ENCODE assay signal across 8 cellular contexts in genomic region chr13:80979035-80979641, GRCh38.
DNase-seq lines count a peak whose midpoint lies in the region; ATAC-seq, FAIRE-seq and TF ChIP-seq lines count a peak whose summit lies in the region.

No MANE protein-coding gene starts in this region.

- no peak overlapping the region for H3K27ac Mint-ChIP-seq in activated CD4-positive, alpha-beta T cell treated with anti-CD3 and anti-CD28 coated beads, Interleukin-2, amount 10 ng/mL, durations not matched to agents 7 days and 5 days

- no peaks in the 10 kb centered on the region for H3F3A ChIP-seq in OCI-LY1 (ENCODE audit: insufficient read depth, low read length)

- H3K4me1 ChIP-seq in OCI-LY1 (ENCODE audit: insufficient read depth, low read length, severe bottlenecking) (no peaks in the 10 kb centered on the region), transverse colon (no peaks in the 10 kb centered on the region)

- CTCF ChIA-PET in activated CD4-positive, alpha-beta T cell treated with anti-CD3 and anti-CD28 coated beads, Interleukin-2, amount 10 ng/mL, durations not matched to agents 7 days and 5 days (lab: Charles Lee), result no interaction called here

- TF ChIP-seq CTCF in OCI-LY1 (IDR thresholded peaks at IDR 0.05; ENCODE audit: low read length) (peak; percentile 98), bronchial epithelial cell (IDR thresholded peaks at IDR 0.05; ENCODE audit: insufficient read depth, low read length, severe bottlenecking) (peak; percentile 78), transverse colon (IDR thresholded peaks at IDR 0.05) (peak; percentile 57 to 76 (median 62))

- no peak overlapping the region for H2AFZ ChIP-seq in OCI-LY1 (ENCODE audit: low read length)

- H3K4me3 ChIP-seq in OCI-LY1 (ENCODE audit: low read depth, low read length, poor library complexity, severe bottlenecking) (no peak overlapping the region), bronchial epithelial cell (ENCODE audit: low read depth, low read length) (no peak overlapping the region), transverse colon (no peak overlapping the region)

- WGBS in transverse colon (ENCODE audit: low coverage in 1 of 2), 2 donors, result 46 to 48% methylated on average over 9 of the region's 9 CpGs

- in situ Hi-C loops in transverse colon (cut with MboI; ENCODE audit: low pct_ligation_motif_present in 1 of 4, low pct_unique_long_range_greater_than_20kb in 1 of 4, low sequenced_read_pairs in 3 of 4), result no loop called here

- no peak overlapping the region for H3K4me3 Mint-ChIP-seq in activated CD4-positive, alpha-beta T cell treated with anti-CD3 and anti-CD28 coated beads, Interleukin-2, amount 10 ng/mL, durations not matched to agents 7 days and 5 days

- H3K27me3 ChIP-seq in OCI-LY1 (ENCODE audit: insufficient read depth, low read length) (no peaks in the 10 kb centered on the region), bronchial epithelial cell (ENCODE audit: control insufficient read depth, insufficient read depth, low read length) (no peaks in the 10 kb centered on the region), transverse colon (no peaks in the 10 kb centered on the region)

- H3K36me3 ChIP-seq in OCI-LY1 (ENCODE audit: insufficient read depth, low read length), result no peaks in the 10 kb centered on the region
- no peaks in the 10 kb centered on the region for H3K36me3 ChIP-seq in bronchial epithelial cell (ENCODE audit: control insufficient read depth, insufficient read depth, low read length)
- no peaks in the 10 kb centered on the region for H3K36me3 ChIP-seq in transverse colon

- POLR2A ChIA-PET in activated CD4-positive, alpha-beta T cell treated with anti-CD3 and anti-CD28 coated beads, Interleukin-2, amount 10 ng/mL, durations not matched to agents 7 days and 5 days (lab: Charles Lee), result no interaction called here

- H3K9me3 Mint-ChIP-seq in activated CD4-positive, alpha-beta T cell treated with anti-CD3 and anti-CD28 coated beads, Interleukin-2, amount 10 ng/mL, durations not matched to agents 7 days and 5 days, result no peaks in the 10 kb centered on the region

- no peak overlapping the region for H3K4me2 ChIP-seq in OCI-LY1 (ENCODE audit: low read length)

- no peak for TF ChIP-seq EP300 in transverse colon (IDR thresholded peaks at IDR 0.05; ENCODE audit: low read depth)

- no peaks in the 10 kb centered on the region for H3K27me3 Mint-ChIP-seq in activated CD4-positive, alpha-beta T cell treated with anti-CD3 and anti-CD28 coated beads, Interleukin-2, amount 10 ng/mL, durations not matched to agents 7 days and 5 days

- H3K4me1 Mint-ChIP-seq in activated CD4-positive, alpha-beta T cell treated with anti-CD3 and anti-CD28 coated beads, Interleukin-2, amount 10 ng/mL, durations not matched to agents 7 days and 5 days, result no peaks in the 10 kb centered on the region

- peak; percentile 93 for ATAC-seq in GM21528 (IDR thresholded peaks at IDR 0.05; ENCODE audit: low FRiP score, unreplicated experiment)

- no peaks in the 10 kb centered on the region for H3K9me2 ChIP-seq in OCI-LY1 (ENCODE audit: low read depth, low read length)

- TF ChIP-seq POLR2A in transverse colon (IDR thresholded peaks at IDR 0.05), result no peak

- DNase-seq in activated CD4-positive, alpha-beta T cell treated with anti-CD3 and anti-CD28 coated beads, Interleukin-2, amount 10 ng/mL, durations not matched to agents 7 days and 5 days, result peak; percentile 32
- no peak for DNase-seq in activated CD4-positive, alpha-beta T cell treated with anti-CD3 and anti-CD28 coated beads, Interleukin-2, amount 50 U/mL, for 1 hour
- DNase-seq in HS-27A (ENCODE audit: low read depth) (peak; percentile 4), bronchial epithelial cell (ENCODE audit: low read depth) (peak; percentile 72), kidney glomerular epithelial cell (lab: John Stamatoyannopoulos, UW) (peak; percentile 84), transverse colon (peak; percentile 26)

- H3K27ac ChIP-seq in OCI-LY1 (ENCODE audit: low read depth, low read length, poor library complexity, severe bottlenecking), result no peak overlapping the region
- H3K27ac ChIP-seq in transverse colon, result no peak overlapping the region

- no peaks in the 10 kb centered on the region for H3K9me3 ChIP-seq in OCI-LY1 (ENCODE audit: low read length)
- H3K9me3 ChIP-seq in transverse colon, result no peaks in the 10 kb centered on the region

- no peak overlapping the region for H3K9ac ChIP-seq in OCI-LY1 (ENCODE audit: low read length)

- no peaks in the 10 kb centered on the region for H3K79me2 ChIP-seq in OCI-LY1 (ENCODE audit: insufficient read depth, low read length)

- H4K20me1 ChIP-seq in OCI-LY1 (ENCODE audit: insufficient read depth, low read length), result no peaks in the 10 kb centered on the region

- FAIRE-seq in bronchial epithelial cell (lab: Jason Lieb, UNC), result no peak

- intact Hi-C loops in transverse colon (cut with DNase I; ENCODE audit: low total_unique reads), result no loop called here

- no peaks in the 10 kb centered on the region for H3K36me3 Mint-ChIP-seq in activated CD4-positive, alpha-beta T cell treated with anti-CD3 and anti-CD28 coated beads, Interleukin-2, amount 10 ng/mL, durations not matched to agents 7 days and 5 days (ENCODE audit: low read depth)
